In genomic region chr15:78201281-78202190, GRCh38 we compare ENCODE assay signal across 14 cellular contexts.
"Had no signal": no experiment of that assay in that cellular context is flagged by ENCODE, and none has a peak within 500 bp of the region (broad histone marks: within the 10 kb centered on the region; RNA-seq: fewer than 3 reads in every experiment).

No MANE protein-coding gene starts in this region.

- H3K36me3 Mint-ChIP-seq: activated naive CD4-positive, alpha-beta T cell treated with anti-CD3 and anti-CD28 coated beads, Interleukin-2, amount 10 ng/mL, durations not matched to agents 7 days and 5 days; natural killer cell treated with Interleukin-12 subunit alpha and Interleukin-12 subunit beta and Interleukin-15 and Interleukin-18, amount 100 ng/mL, for 72 hours had no signal

- H3K27me3 ChIP-seq: cardiac muscle cell, ovary, tibial artery had no signal

- H3K36me3 ChIP-seq: cardiac muscle cell, ovary, tibial artery had no signal

- ATAC-seq: stimulated activated naive CD8-positive, alpha-beta T cell treated with anti-CD3 and anti-CD28 coated beads, Interleukin-15, amount 100 ng/mL, for 72 hours had no signal

- H3K9me3 Mint-ChIP-seq: activated B cell treated with CpG ODN at 0.5 μM for 24 hours; activated naive CD4-positive, alpha-beta T cell treated with anti-CD3 and anti-CD28 coated beads, Interleukin-2, amount 10 ng/mL, durations not matched to agents 7 days and 5 days; activated T-helper 2 cell treated with anti-CD3 and anti-CD28 coated beads, Interferon-gamma antibody, Interleukin-2, Interleukin-4, amounts not matched to agents 10 μg/mL and 5 μg/mL and 100 μg/mL, durations not matched to agents 14 hours and 24 hours and 36 hours; natural killer cell treated with Interleukin-12 subunit alpha and Interleukin-12 subunit beta and Interleukin-15 and Interleukin-18, amount 100 ng/mL, for 72 hours; stimulated activated naive CD8-positive, alpha-beta T cell treated with anti-CD3 and anti-CD28 coated beads, Interleukin-15, amount 100 ng/mL, for 72 hours; T-helper 1 cell treated with Interleukin-12 subunit alpha and Interleukin-12 subunit beta and Interleukin-4 antibody, amounts not matched to agents 30 μg/mL and 1 μg/mL, for 36 hours had no signal

- H3K4me1 Mint-ChIP-seq: activated B cell treated with CpG ODN at 0.5 μM for 24 hours; activated naive CD4-positive, alpha-beta T cell treated with anti-CD3 and anti-CD28 coated beads, Interleukin-2, amount 10 ng/mL, durations not matched to agents 7 days and 5 days; stimulated activated naive CD8-positive, alpha-beta T cell treated with anti-CD3 and anti-CD28 coated beads, Interleukin-15, amount 100 ng/mL, for 72 hours had no signal

- DNase-seq: activated B cell treated with CpG ODN at 0.5 μM for 24 hours; activated naive CD4-positive, alpha-beta T cell treated with anti-CD3 and anti-CD28 coated beads, Interleukin-2, amount 10 ng/mL, durations not matched to agents 7 days and 5 days; effector CD4-positive, alpha-beta T cell; foreskin melanocyte; mesenchymal stem cell; ovary; stimulated activated CD4-positive, alpha-beta T cell treated with anti-CD3 and anti-CD28 coated beads, Interleukin-15, amount 100 ng/mL, for 24 hours; stimulated activated CD4-positive, alpha-beta T cell treated with anti-CD3 and anti-CD28 coated beads, Interleukin-4, amount 100 ng/mL, for 24 hours; stimulated activated naive CD8-positive, alpha-beta T cell treated with anti-CD3 and anti-CD28 coated beads, Interleukin-15, amount 100 ng/mL, for 72 hours; tibial artery had no signal

- H3K4me1 ChIP-seq: tibial artery had no signal

- H3K27me3 Mint-ChIP-seq: natural killer cell treated with Interleukin-12 subunit alpha and Interleukin-12 subunit beta and Interleukin-15 and Interleukin-18, amount 100 ng/mL, for 72 hours; stimulated activated naive CD8-positive, alpha-beta T cell treated with anti-CD3 and anti-CD28 coated beads, Interleukin-15, amount 100 ng/mL, for 72 hours had no signal

- H3K9me3 ChIP-seq: ovary, tibial artery had no signal

- H3K4me3 Mint-ChIP-seq: activated B cell treated with CpG ODN at 0.5 μM for 24 hours; activated naive CD4-positive, alpha-beta T cell treated with anti-CD3 and anti-CD28 coated beads, Interleukin-2, amount 10 ng/mL, durations not matched to agents 7 days and 5 days; natural killer cell treated with Interleukin-12 subunit alpha and Interleukin-12 subunit beta and Interleukin-15 and Interleukin-18, amount 100 ng/mL, for 72 hours; stimulated activated naive CD8-positive, alpha-beta T cell treated with anti-CD3 and anti-CD28 coated beads, Interleukin-15, amount 100 ng/mL, for 72 hours; T-helper 1 cell treated with Interleukin-12 subunit alpha and Interleukin-12 subunit beta and Interleukin-4 antibody, amounts not matched to agents 30 μg/mL and 1 μg/mL, for 36 hours had no signal

- H3K27ac Mint-ChIP-seq: activated B cell treated with CpG ODN at 0.5 μM for 24 hours; activated naive CD4-positive, alpha-beta T cell treated with anti-CD3 and anti-CD28 coated beads, Interleukin-2, amount 10 ng/mL, durations not matched to agents 7 days and 5 days; activated T-helper 2 cell treated with anti-CD3 and anti-CD28 coated beads, Interferon-gamma antibody, Interleukin-2, Interleukin-4, amounts not matched to agents 10 μg/mL and 5 μg/mL and 100 μg/mL, durations not matched to agents 14 hours and 24 hours and 36 hours; natural killer cell treated with Interleukin-12 subunit alpha and Interleukin-12 subunit beta and Interleukin-15 and Interleukin-18, amount 100 ng/mL, for 72 hours; stimulated activated naive CD8-positive, alpha-beta T cell treated with anti-CD3 and anti-CD28 coated beads, Interleukin-15, amount 100 ng/mL, for 72 hours; T-helper 1 cell treated with Interleukin-12 subunit alpha and Interleukin-12 subunit beta and Interleukin-4 antibody, amounts not matched to agents 30 μg/mL and 1 μg/mL, for 36 hours had no signal

- H3K27ac ChIP-seq: cardiac muscle cell, ovary, tibial artery had no signal

- H3K4me3 ChIP-seq: cardiac muscle cell, ovary, tibial artery had no signal
